ENCODE assay signal across 10 cellular contexts in genomic region chr3:123412811-123413588, GRCh38. TPM values are rescaled to one million over a fixed set of nuclear protein-coding genes. Genes with fewer than 3 reads are reported as not detected.
A peak's percentile ranks its signal among the peaks of the same experiment; 100 is the strongest.
DNase-seq lines count a peak whose midpoint lies in the region; ATAC-seq, FAIRE-seq and TF ChIP-seq lines count a peak whose summit lies in the region.
"Had no signal": no experiment of that assay in that cellular context is flagged by ENCODE, and none has a peak within 500 bp of the region (broad histone marks: within the 10 kb centered on the region; RNA-seq: fewer than 3 reads in every experiment).

No MANE protein-coding gene starts in this region.

- H3K9ac ChIP-seq in duodenal mucosa (ENCODE audit: low read depth in 1 of 2, low read length in 2 of 2) = no peak overlapping the region

- H3K4me1 ChIP-seq in duodenal mucosa (ENCODE audit: control insufficient read depth in 1 of 2, insufficient read depth in 2 of 2, low read length in 2 of 2) (peaks cover 33 to 48% of the 10 kb centered on the region in 2 donors), lower lobe of right lung (no peaks in the 10 kb centered on the region), HAP-1 (no peaks in the 10 kb centered on the region)

- DNase-seq in ELF-1 (ENCODE audit: low read depth, low spot score) (peak; percentile 30), lower lobe of right lung (no peak), sciatic nerve (ENCODE audit: low spot score) (no peak), dedifferentiated amniotic fluid mesenchymal stem cell (ENCODE audit: extremely low spot score) (no peak), urothelium cell line (ENCODE audit: low spot score) (no peak), HAP-1 (ENCODE audit: low spot score in 2 of 2) (no peak)
- DNase-seq: HFFc6, NCI-H1092 had no signal

- H3K27me3 ChIP-seq in duodenal mucosa (ENCODE audit: control insufficient read depth in 1 of 2, insufficient read depth in 2 of 2, low read length in 2 of 2) (no peaks in the 10 kb centered on the region), lower lobe of right lung (ENCODE audit: low read depth) (no peaks in the 10 kb centered on the region), HAP-1 (ENCODE audit: low read depth) (no peaks in the 10 kb centered on the region)

- in situ Hi-C loops in HAP-1 (cut with MboI; ENCODE audit: low sequenced_read_pairs) = no loop called here

- H3K27ac ChIP-seq in duodenal mucosa (ENCODE audit: low read depth, low read length) (peak overlapping the region; percentile 46), lower lobe of right lung (peak overlapping the region; percentile 68)

- H3K9me3 ChIP-seq in duodenal mucosa (ENCODE audit: control insufficient read depth in 1 of 2, low read length in 2 of 2) (no peaks in the 10 kb centered on the region), lower lobe of right lung (no peaks in the 10 kb centered on the region), HAP-1 (no peaks in the 10 kb centered on the region)

- ATAC-seq in lower lobe of right lung = no peak
- peak; percentile 86 for ATAC-seq in sciatic nerve
- ATAC-seq in HG03432 (IDR thresholded peaks at IDR 0.05; ENCODE audit: unreplicated experiment) = no peak

- no peak for TF ChIP-seq CTCF in lower lobe of right lung (IDR thresholded peaks at IDR 0.05)

- H3K4me3 ChIP-seq in duodenal mucosa (ENCODE audit: low read depth in 1 of 2, low read length in 2 of 2) (no peak overlapping the region), lower lobe of right lung (no peak overlapping the region), HAP-1 (no peak overlapping the region)

- FAIRE-seq in urothelium cell line (lab: Jason Lieb, UNC) = no peak

- H3K36me3 ChIP-seq in duodenal mucosa (ENCODE audit: control insufficient read depth in 1 of 2, insufficient read depth in 2 of 2, low read length in 2 of 2) (no peaks in the 10 kb centered on the region), lower lobe of right lung (no peaks in the 10 kb centered on the region), HAP-1 (replicated peaks) (no peaks in the 10 kb centered on the region)

- intact Hi-C loops in lower lobe of right lung (cut with DNase I) = no loop called here
- intact Hi-C loops in sciatic nerve (cut with DNase I) = loop anchor here (10.0 kb wide), 1 partner anchor 1218 kb away; no protein-coding TSS in a partner anchor

RNA-seq across cellular contexts. Expression of gene ADCY5, which starts 35.9 kb away (rescaled TPM):
- total RNA-seq in lower lobe of right lung (5.6 TPM), sciatic nerve (16.8 TPM)
